Comparison of ENCODE assay signal across 2 cellular contexts in genomic region chr4:158099686-158100085, GRCh38.
TF ChIP-seq lines count a peak whose summit lies in the region.

No MANE protein-coding gene starts in this region.

TF ChIP-seq in HCT116, 20 proteins besides CTCF, POLR2A, EP300 and RAD21:
- TF ChIP-seq FOSL1 (IDR thresholded peaks at IDR 0.05; ENCODE audit: low read depth) = no peak
- TF ChIP-seq ZNF274 (IDR thresholded peaks at IDR 0.05; ENCODE audit: low read depth, low read length) = no peak
- TF ChIP-seq TCF7L2 (IDR thresholded peaks at IDR 0.05; ENCODE audit: borderline replicate concordance, extremely low read depth, insufficient read depth, insufficient read length) = no peak
- TF ChIP-seq ELF1 (IDR thresholded peaks at IDR 0.05; ENCODE audit: borderline replicate concordance, low read depth) = no peak
- TF ChIP-seq CEBPB (IDR thresholded peaks at IDR 0.05; ENCODE audit: low read depth) = no peak

TF ChIP-seq in endothelial cell of umbilical vein, 7 proteins besides CTCF, POLR2A, EP300 and RAD21:
- no peak for TF ChIP-seq GATA2 (IDR thresholded peaks at IDR 0.05; ENCODE audit: insufficient read depth, insufficient read length, low read depth, low read length)
- no peak for TF ChIP-seq EZH2 (IDR thresholded peaks at IDR 0.05; ENCODE audit: borderline replicate concordance, low read depth, low read length, severe bottlenecking)
- TF ChIP-seq POLR2AphosphoS5 (IDR thresholded peaks at IDR 0.05; ENCODE audit: insufficient read depth, low read depth, low read length) = no peak
- no peak for TF ChIP-seq JUN (IDR thresholded peaks at IDR 0.05; ENCODE audit: borderline replicate concordance, insufficient read depth, insufficient read length, low read depth)
- TF ChIP-seq MYC (IDR thresholded peaks at IDR 0.05; ENCODE audit: low read depth, low read length) = no peak
- no peak for TF ChIP-seq FOS (IDR thresholded peaks at IDR 0.05; ENCODE audit: borderline replicate concordance, insufficient read depth, low read length)
- TF ChIP-seq MAX (IDR thresholded peaks at IDR 0.05; ENCODE audit: insufficient read depth, insufficient read length) = no peak
